In genomic region chr9:80605793-80606192, GRCh38 we compare ENCODE assay signal across 17 cellular contexts.
DNase-seq lines count a peak whose midpoint lies in the region; ATAC-seq, FAIRE-seq and TF ChIP-seq lines count a peak whose summit lies in the region.
"Had no signal": no experiment of that assay in that cellular context is flagged by ENCODE, and none has a peak within 500 bp of the region (broad histone marks: within the 10 kb centered on the region; RNA-seq: fewer than 3 reads in every experiment).

No MANE protein-coding gene starts in this region.

- 69% methylated on average over 3 of the region's 3 CpGs for WGBS in smooth muscle cell (ENCODE audit: low lambda C conversion rate)

- H4K20me1 ChIP-seq in smooth muscle cell (ENCODE audit: low read depth): no peaks in the 10 kb centered on the region

- H3K4me3 ChIP-seq in adipocyte (ENCODE audit: low read length) (no peak overlapping the region), left lung (no peak overlapping the region), smooth muscle cell (no peak overlapping the region)

- FAIRE-seq in H54 (lab: Jason Lieb, UNC) (peak; percentile 92), HTR-8/SVneo (lab: Jason Lieb, UNC) (no peak)
- FAIRE-seq: GM12892, GM18507 had no signal

- H3K36me3 ChIP-seq in adipocyte (ENCODE audit: control insufficient read depth, insufficient read depth, low read length, severe bottlenecking) (no peaks in the 10 kb centered on the region), left lung (no peaks in the 10 kb centered on the region), smooth muscle cell (ENCODE audit: low read depth) (no peaks in the 10 kb centered on the region)

- peak overlapping the region; percentile 64 for H2AFZ ChIP-seq in smooth muscle cell (ENCODE audit: low read depth)

- TF ChIP-seq CTCF in left lung (IDR thresholded peaks at IDR 0.05) (no peak), smooth muscle cell (IDR thresholded peaks at IDR 0.05; ENCODE audit: borderline replicate concordance, insufficient read depth, poor library complexity, severe bottlenecking) (no peak)

- H3K9me3 ChIP-seq in adipocyte (ENCODE audit: control insufficient read depth, low read length) (no peaks in the 10 kb centered on the region), left lung (no peaks in the 10 kb centered on the region), smooth muscle cell (replicated peaks; ENCODE audit: low read depth) (no peaks in the 10 kb centered on the region)

- H3K27me3 ChIP-seq in adipocyte (replicated peaks; ENCODE audit: control insufficient read depth, insufficient read depth, low read length): no peaks in the 10 kb centered on the region
- no peaks in the 10 kb centered on the region for H3K27me3 ChIP-seq in left lung
- H3K27me3 ChIP-seq in smooth muscle cell (ENCODE audit: low read depth): no peaks in the 10 kb centered on the region

- H3K9ac ChIP-seq in adipocyte (ENCODE audit: low read length) (no peak overlapping the region), smooth muscle cell (ENCODE audit: low read depth) (no peak overlapping the region)

- peak overlapping the region; percentile 30 for H3K4me2 ChIP-seq in smooth muscle cell

- H3K4me1 ChIP-seq in adipocyte (ENCODE audit: control insufficient read depth, insufficient read depth, low read length): no peaks in the 10 kb centered on the region
- no peaks in the 10 kb centered on the region for H3K4me1 ChIP-seq in left lung
- peaks cover 15% of the 10 kb centered on the region for H3K4me1 ChIP-seq in smooth muscle cell (ENCODE audit: low read depth)

- H3F3A ChIP-seq in smooth muscle cell (ENCODE audit: low read depth): peaks cover 9% of the 10 kb centered on the region

- H3K79me2 ChIP-seq in smooth muscle cell (ENCODE audit: low read depth): no peaks in the 10 kb centered on the region

- H3K27ac ChIP-seq in left lung (no peak overlapping the region), smooth muscle cell (ENCODE audit: low read depth) (peak overlapping the region; percentile 20)

- no peak for TF ChIP-seq POLR2A in H54 (IDR thresholded peaks at IDR 0.05; ENCODE audit: low read depth, low read length)

- ATAC-seq in left lung (peak; percentile 70), GM18868 (IDR thresholded peaks at IDR 0.05; ENCODE audit: unreplicated experiment) (no peak)
- ATAC-seq: Panc1, SK-N-SH treated with all-trans-retinoic acid at 6 μM for 48 hours had no signal

- intact Hi-C loops in left lung (cut with DNase I): no loop called here

- no peak for DNase-seq in H54 (ENCODE audit: insufficient read length, low spot score)
- DNase-seq in adipocyte (ENCODE audit: low read depth): peak; percentile 42
- DNase-seq in left lung: no peak
- no peak for DNase-seq in smooth muscle cell (lab: John Stamatoyannopoulos, UW; ENCODE audit: unreplicated experiment)
- DNase-seq in activated naive CD4-positive, alpha-beta T cell treated with anti-CD3 and anti-CD28 coated beads, Interleukin-2, amount 50 U/mL, for 16 hours: no peak
- DNase-seq in HTR-8/SVneo (ENCODE audit: insufficient read length, low spot score): no peak
- DNase-seq: CD4-positive, CD25-positive, alpha-beta regulatory T cell; NCI-H1092; NCI-H146; NCI-H345; NCI-H774; NK-92 treated with Interleukin-12 subunit alpha and Interleukin-12 subunit beta, amount 100 ng/mL, for 24 hours had no signal
